ENCODE assay signal across 24 cellular contexts in genomic region chr1:220255204-220255603, GRCh38.
"Had no signal": no experiment of that assay in that cellular context is flagged by ENCODE, and none has a peak within 500 bp of the region (broad histone marks: within the 10 kb centered on the region; RNA-seq: fewer than 3 reads in every experiment).

No MANE protein-coding gene starts in this region.

- H2AFZ ChIP-seq: neural progenitor cell had no signal

- H3K9ac ChIP-seq: neural progenitor cell had no signal

- H3K4me3 ChIP-seq: heart left ventricle, mucosa of descending colon, neural progenitor cell, sigmoid colon, upper lobe of right lung had no signal

- H3K4me1 Mint-ChIP-seq: neural progenitor cell had no signal

- H3K4me3 Mint-ChIP-seq: activated CD4-positive, alpha-beta memory T cell treated with anti-CD3 and anti-CD28 coated beads, Interleukin-2, amount 10 ng/mL, durations not matched to agents 7 days and 5 days; activated CD4-positive, alpha-beta T cell treated with anti-CD3 and anti-CD28 coated beads, Interleukin-2, amount 10 ng/mL, durations not matched to agents 24 days and 14 days; activated naive CD8-positive, alpha-beta T cell treated with anti-CD3 and anti-CD28 coated beads, Interleukin-2, amount 10 ng/mL, durations not matched to agents 7 days and 5 days; activated T-helper 17 cell treated with anti-CD3 and anti-CD28 coated beads, Interleukin-2, amount 50 U/mL, for 72 hours; neural progenitor cell had no signal

- ATAC-seq: activated T-helper 17 cell treated with anti-CD3 and anti-CD28 coated beads, Interleukin-2, amount 50 U/mL, for 72 hours; heart left ventricle; left colon; mucosa of descending colon; stimulated activated naive CD8-positive, alpha-beta T cell treated with anti-CD3 and anti-CD28 coated beads, Interleukin-15, Interleukin-2, amounts not matched to agents 100 U/mL and 50 U/mL, for 24 hours; upper lobe of right lung had no signal

- H3K4me2 ChIP-seq: neural progenitor cell had no signal

- H3K4me1 ChIP-seq: heart left ventricle, sigmoid colon, upper lobe of right lung had no signal

- H3K27me3 ChIP-seq: heart left ventricle, neural progenitor cell, sigmoid colon, upper lobe of right lung had no signal

- FAIRE-seq: bronchial epithelial cell, endometrium, keratinocyte had no signal

- H3K27ac Mint-ChIP-seq: activated CD4-positive, alpha-beta memory T cell treated with anti-CD3 and anti-CD28 coated beads, Interleukin-2, amount 10 ng/mL, durations not matched to agents 7 days and 5 days; activated CD4-positive, alpha-beta T cell treated with anti-CD3 and anti-CD28 coated beads, Interleukin-2, amount 10 ng/mL, durations not matched to agents 24 days and 14 days; activated naive CD8-positive, alpha-beta T cell treated with anti-CD3 and anti-CD28 coated beads, Interleukin-2, amount 10 ng/mL, durations not matched to agents 7 days and 5 days; activated T-helper 17 cell treated with anti-CD3 and anti-CD28 coated beads, Interleukin-2, amount 50 U/mL, for 72 hours; neural progenitor cell had no signal

- DNase-seq: activated CD4-positive, alpha-beta memory T cell treated with anti-CD3 and anti-CD28 coated beads, Interleukin-2, amount 10 ng/mL, durations not matched to agents 7 days and 5 days; activated CD4-positive, alpha-beta T cell treated with anti-CD3 and anti-CD28 coated beads, Interleukin-2, amount 10 ng/mL, durations not matched to agents 24 days and 14 days; activated CD4-positive, CD25-positive, alpha-beta regulatory T cell; activated naive CD4-positive, alpha-beta T cell; activated naive CD8-positive, alpha-beta T cell treated with anti-CD3 and anti-CD28 coated beads, Interleukin-2, amount 10 ng/mL, durations not matched to agents 7 days and 5 days; activated T-cell treated with anti-CD3 and anti-CD28 coated beads, Interleukin-2, amount 50 U/mL, for 1 hour; amniotic stem cell; cerebellar nuclear complex; effector CD4-positive, alpha-beta T cell; heart left ventricle; left colon; mesenchymal stem cell; mucosa of descending colon; posterior cingulate gyrus; sigmoid colon; stimulated activated CD4-positive, alpha-beta T cell treated with anti-CD3 and anti-CD28 coated beads, Interleukin-4, amount 100 ng/mL, for 1 hour; stimulated activated naive CD8-positive, alpha-beta T cell treated with anti-CD3 and anti-CD28 coated beads, Interleukin-15, Interleukin-2, amounts not matched to agents 100 U/mL and 50 U/mL, for 24 hours; T-helper 9 cell; upper lobe of right lung had no signal

- H3K9me3 ChIP-seq: sigmoid colon had no signal

- H3K27ac ChIP-seq: heart left ventricle, neural progenitor cell, sigmoid colon, upper lobe of right lung had no signal

- H3K27me3 Mint-ChIP-seq: activated CD4-positive, alpha-beta memory T cell treated with anti-CD3 and anti-CD28 coated beads, Interleukin-2, amount 10 ng/mL, durations not matched to agents 7 days and 5 days; activated CD4-positive, alpha-beta T cell treated with anti-CD3 and anti-CD28 coated beads, Interleukin-2, amount 10 ng/mL, durations not matched to agents 24 days and 14 days; activated naive CD8-positive, alpha-beta T cell treated with anti-CD3 and anti-CD28 coated beads, Interleukin-2, amount 10 ng/mL, durations not matched to agents 7 days and 5 days; activated T-helper 17 cell treated with anti-CD3 and anti-CD28 coated beads, Interleukin-2, amount 50 U/mL, for 72 hours had no signal
